Comparison of ENCODE assay signal across 23 cellular contexts in genomic region chr6:140025171-140025570, GRCh38.
A peak's percentile ranks its signal among the peaks of the same experiment; 100 is the strongest.
DNase-seq lines count a peak whose midpoint lies in the region; ATAC-seq, FAIRE-seq and TF ChIP-seq lines count a peak whose summit lies in the region.
"Had no signal": no experiment of that assay in that cellular context is flagged by ENCODE, and none has a peak within 500 bp of the region (broad histone marks: within the 10 kb centered on the region; RNA-seq: fewer than 3 reads in every experiment).

No MANE protein-coding gene starts in this region.

- H3K4me3 Mint-ChIP-seq in astrocyte (ENCODE audit: unreplicated experiment) = no peak overlapping the region
- H3K4me3 Mint-ChIP-seq: B cell; CD4-positive, alpha-beta T cell; CD8-positive, alpha-beta T cell had no signal

- no peaks in the 10 kb centered on the region for H3K27me3 Mint-ChIP-seq in astrocyte (ENCODE audit: low read depth, unreplicated experiment)

- no peaks in the 10 kb centered on the region for H4K20me1 ChIP-seq in astrocyte (ENCODE audit: insufficient read depth, low read length)
- H4K20me1 ChIP-seq: BLaER1 treated with 17β-estradiol and CSF1 and Interleukin-3, amounts not matched to agents 10 nM and 100 nM had no signal

- H3K4me2 ChIP-seq in astrocyte (ENCODE audit: low read length) = no peak overlapping the region
- H3K4me2 ChIP-seq: BLaER1 treated with 17β-estradiol and CSF1 and Interleukin-3, amounts not matched to agents 10 nM and 100 nM had no signal

- H2AFZ ChIP-seq in astrocyte (ENCODE audit: low read depth, low read length) = no peak overlapping the region

- DNase-seq in GM19239 (ENCODE audit: insufficient read length, low spot score) (no peak), astrocyte (ENCODE audit: low read depth) (no peak), NCI-H345 treated with DMSO at 0.1 percent for 48 hours (lab: John Stamatoyannopoulos, UW; ENCODE audit: unreplicated experiment) (no peak)
- no peak for DNase-seq in NK-92 treated with Interleukin-12 subunit alpha and Interleukin-12 subunit beta, amount 100 ng/mL, for 24 hours (lab: John Stamatoyannopoulos, UW)
- DNase-seq: ACHN; AML-193; Caco-2; Calu3; CD4-positive, alpha-beta T cell; CD8-positive, alpha-beta T cell; DMS79 treated with DMSO at 0.1 percent for 48 hours; GDM1 had no signal

- H3K27me3 ChIP-seq in astrocyte (ENCODE audit: insufficient read depth, low read length) = no peaks in the 10 kb centered on the region
- H3K27me3 ChIP-seq: BLaER1 treated with 17β-estradiol and CSF1 and Interleukin-3, amounts not matched to agents 10 nM and 100 nM had no signal

- H3K4me1 Mint-ChIP-seq in astrocyte (ENCODE audit: low read depth, unreplicated experiment) = no peaks in the 10 kb centered on the region
- H3K4me1 Mint-ChIP-seq: B cell had no signal

- FAIRE-seq in A204.1 (lab: Jason Lieb, UNC) = peak; percentile 27
- FAIRE-seq in GM19239 (lab: Jason Lieb, UNC) = peak; percentile 49
- FAIRE-seq in astrocyte (lab: Jason Lieb, UNC) = peak; percentile 34
- FAIRE-seq in islet of Langerhans (lab: Jason Lieb, UNC) = peak; percentile 30
- FAIRE-seq: D721Med, GM12878, GM12892, GM18507 had no signal

- H3K9ac ChIP-seq in astrocyte (ENCODE audit: low read length) = no peak overlapping the region
- H3K9ac ChIP-seq: BLaER1 treated with 17β-estradiol and CSF1 and Interleukin-3, amounts not matched to agents 10 nM and 100 nM had no signal

- H3K9me3 ChIP-seq in astrocyte (ENCODE audit: insufficient read depth, low read depth, low read length) = peaks cover 5% of the 10 kb centered on the region

- no peak overlapping the region for H3K4me3 ChIP-seq in astrocyte (ENCODE audit: insufficient read depth, low read depth, low read length)
- H3K4me3 ChIP-seq: BLaER1 treated with 17β-estradiol and CSF1 and Interleukin-3, amounts not matched to agents 10 nM and 100 nM; GM12878 had no signal

- no peak for ATAC-seq in GM19463 (IDR thresholded peaks at IDR 0.05; ENCODE audit: unreplicated experiment)
- ATAC-seq: CD8-positive, alpha-beta T cell; GM12878 had no signal

- no peaks in the 10 kb centered on the region for H3K36me3 ChIP-seq in astrocyte (ENCODE audit: insufficient read depth, low read length)

- H3K9me3 Mint-ChIP-seq in astrocyte (ENCODE audit: unreplicated experiment) = peaks cover 8% of the 10 kb centered on the region

- H3K27ac Mint-ChIP-seq in astrocyte (ENCODE audit: unreplicated experiment) = no peak overlapping the region
- H3K27ac Mint-ChIP-seq: B cell; CD4-positive, alpha-beta T cell; CD8-positive, alpha-beta T cell had no signal

- H3K27ac ChIP-seq in astrocyte (ENCODE audit: low read depth, low read length) = no peak overlapping the region
- H3K27ac ChIP-seq: 22Rv1; BLaER1 treated with 17β-estradiol and CSF1 and Interleukin-3, amounts not matched to agents 10 nM and 100 nM; C4-2B had no signal

- no peaks in the 10 kb centered on the region for H3K79me2 ChIP-seq in astrocyte (ENCODE audit: insufficient read depth, low read length)

- TF ChIP-seq CTCF in astrocyte (IDR thresholded peaks at IDR 0.05; ENCODE audit: insufficient read depth, low read depth, low read length) = no peak

- no peaks in the 10 kb centered on the region for H3K4me1 ChIP-seq in astrocyte (ENCODE audit: insufficient read depth, low read length)
- H3K4me1 ChIP-seq: Caco-2 had no signal

- H3K36me3 Mint-ChIP-seq in astrocyte (ENCODE audit: low read depth, unreplicated experiment) = no peaks in the 10 kb centered on the region
- H3K36me3 Mint-ChIP-seq: CD8-positive, alpha-beta T cell had no signal
